ENCODE assay signal across 9 cellular contexts in the genomic region with DNA sequence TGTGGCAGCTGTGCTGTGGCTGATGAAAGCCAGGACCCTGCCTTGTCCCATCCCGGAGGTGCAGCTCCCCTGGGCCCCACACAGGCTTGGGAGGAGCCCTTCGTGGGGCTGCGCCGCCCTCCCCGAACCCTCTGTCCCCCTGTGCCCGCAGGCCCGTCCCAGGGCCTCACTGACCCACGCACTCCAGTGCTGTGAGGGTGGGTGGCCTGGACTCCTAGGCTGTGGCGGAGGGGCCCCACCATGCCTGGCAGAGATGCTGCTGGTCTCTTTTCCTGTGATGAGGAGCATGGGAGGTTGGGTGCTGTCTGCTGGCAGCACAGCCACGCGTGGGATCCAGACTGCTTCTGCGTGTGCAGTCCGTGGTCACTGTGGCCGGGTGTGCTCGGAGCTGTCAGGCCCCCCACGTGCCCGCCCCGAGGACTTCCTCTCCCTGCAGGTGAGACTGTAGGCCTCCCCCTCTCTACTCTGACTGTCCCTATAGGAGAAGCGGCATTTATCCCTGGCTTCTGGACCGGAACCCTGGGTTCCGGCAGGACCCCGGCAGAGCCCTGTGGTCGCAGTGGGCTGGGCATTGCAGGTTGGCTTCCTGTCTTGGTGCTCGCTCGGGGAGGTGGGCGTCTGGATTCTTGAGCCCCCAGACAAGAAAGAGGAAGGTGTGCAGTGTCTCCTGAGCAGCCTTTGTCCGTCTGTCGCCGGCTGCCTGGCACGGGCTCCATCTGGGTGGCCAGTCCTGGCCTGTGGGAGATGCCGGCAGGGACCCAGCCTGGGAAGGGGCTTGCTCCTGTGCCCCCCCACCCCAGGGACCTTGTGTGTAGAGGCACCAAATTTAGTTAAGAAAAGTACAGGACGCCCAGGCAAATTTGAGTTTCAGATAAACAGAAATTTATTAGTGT. TPM values are rescaled to one million over a fixed set of nuclear protein-coding genes. Genes with fewer than 3 reads are reported as not detected.
DNase-seq lines count a peak whose midpoint lies in the region; ATAC-seq and TF ChIP-seq lines count a peak whose summit lies in the region.
"Had no signal": no experiment of that assay in that cellular context is flagged by ENCODE, and none has a peak within 500 bp of the region (broad histone marks: within the 10 kb centered on the region; RNA-seq: fewer than 3 reads in every experiment).

No MANE protein-coding gene starts in this region.

- peak overlapping the region; percentile 81 for H3K4me3 Mint-ChIP-seq in activated CD4-positive, alpha-beta T cell treated with anti-CD3 and anti-CD28 coated beads for 36 hours
- H3K4me3 Mint-ChIP-seq in activated CD8-positive, alpha-beta T cell treated with anti-CD3 and anti-CD28 coated beads for 36 hours, result peak overlapping the region; percentile 87

- in situ Hi-C loops in GM13976 (cut with MboI; ENCODE audit: low sequenced_read_pairs, unreplicated experiment), result no loop called here

- H3K9me3 Mint-ChIP-seq in activated CD4-positive, alpha-beta T cell treated with anti-CD3 and anti-CD28 coated beads for 36 hours (ENCODE audit: low read depth), result no peaks in the 10 kb centered on the region
- H3K9me3 Mint-ChIP-seq in activated CD8-positive, alpha-beta T cell treated with anti-CD3 and anti-CD28 coated beads for 36 hours, result no peaks in the 10 kb centered on the region

- whole genome bisulfite sequencing in stomach, 5 donors, result 57 to 70% (median 67%) methylated on average over 25 to 32 of the region's 32 CpGs

- peaks cover 25% of the 10 kb centered on the region for H3K4me1 Mint-ChIP-seq in activated CD4-positive, alpha-beta T cell treated with anti-CD3 and anti-CD28 coated beads for 36 hours
- peaks cover 21% of the 10 kb centered on the region for H3K4me1 Mint-ChIP-seq in activated CD8-positive, alpha-beta T cell treated with anti-CD3 and anti-CD28 coated beads for 36 hours (ENCODE audit: low read depth)

- POLR2A ChIA-PET in activated CD4-positive, alpha-beta T cell treated with anti-CD3 and anti-CD28 coated beads for 36 hours (lab: Charles Lee), result no interaction called here
- POLR2A ChIA-PET in activated CD8-positive, alpha-beta T cell treated with anti-CD3 and anti-CD28 coated beads for 36 hours (lab: Charles Lee), result interaction anchor here (1.3 to 1.6 kb wide), 5 partner anchors 14 to 59 kb away, joined by 4 to 7 read pairs (median 4); partner anchors contain the start of gene TEX22

- DNase-seq in activated CD4-positive, alpha-beta T cell treated with anti-CD3 and anti-CD28 coated beads for 36 hours, result no peak
- DNase-seq in activated CD4-positive, alpha-beta T cell treated with anti-CD3 and anti-CD28 coated beads for 48 hours, result no peak
- peak; percentile 33 for DNase-seq in activated CD8-positive, alpha-beta T cell treated with anti-CD3 and anti-CD28 coated beads for 36 hours
- DNase-seq in left ventricle myocardium superior, result no peak
- DNase-seq in stomach, result no peak
- no peak for DNase-seq in stimulated activated CD4-positive, alpha-beta T cell treated with anti-CD3 and anti-CD28 coated beads, Interleukin-12 subunit alpha, Interleukin-12 subunit beta, amount 100 ng/mL, for 4 hours
- DNase-seq in GM13976 (ENCODE audit: low spot score), result no peak
- no peak for DNase-seq in EL
- DNase-seq: NCI-H1436 treated with DMSO at 0.1 percent for 48 hours had no signal

- no peak for TF ChIP-seq POLR2A in stomach (IDR thresholded peaks at IDR 0.05)

- H3K4me3 ChIP-seq in stomach, result peak overlapping the region in 3 of 4 donors; percentile 5 to 81 (median 73)

- no peaks in the 10 kb centered on the region for H3K27me3 Mint-ChIP-seq in activated CD4-positive, alpha-beta T cell treated with anti-CD3 and anti-CD28 coated beads for 36 hours
- no peaks in the 10 kb centered on the region for H3K27me3 Mint-ChIP-seq in activated CD8-positive, alpha-beta T cell treated with anti-CD3 and anti-CD28 coated beads for 36 hours

- CTCF ChIA-PET in activated CD4-positive, alpha-beta T cell treated with anti-CD3 and anti-CD28 coated beads for 36 hours (lab: Charles Lee), result interaction anchor here (0.8 kb wide), 1 partner anchor 68 kb away, joined by 3 read pairs; no protein-coding TSS in a partner anchor
- CTCF ChIA-PET in activated CD8-positive, alpha-beta T cell treated with anti-CD3 and anti-CD28 coated beads for 36 hours (lab: Charles Lee), result interaction anchor here (0.9 to 1.6 kb wide), 2 partner anchors 11 to 51 kb away, joined by 3 to 5 read pairs; no protein-coding TSS in a partner anchor

- H3K36me3 Mint-ChIP-seq in activated CD4-positive, alpha-beta T cell treated with anti-CD3 and anti-CD28 coated beads for 36 hours (ENCODE audit: low read depth), result peaks cover 37% of the 10 kb centered on the region
- peaks cover 40% of the 10 kb centered on the region for H3K36me3 Mint-ChIP-seq in activated CD8-positive, alpha-beta T cell treated with anti-CD3 and anti-CD28 coated beads for 36 hours (ENCODE audit: low read depth)

- no peak for TF ChIP-seq EP300 in stomach (IDR thresholded peaks at IDR 0.05)

- H3K27ac Mint-ChIP-seq in activated CD4-positive, alpha-beta T cell treated with anti-CD3 and anti-CD28 coated beads for 36 hours, result peak overlapping the region; percentile 75
- peak overlapping the region; percentile 92 for H3K27ac Mint-ChIP-seq in activated CD8-positive, alpha-beta T cell treated with anti-CD3 and anti-CD28 coated beads for 36 hours

- ATAC-seq in activated CD4-positive, alpha-beta T cell treated with anti-CD3 and anti-CD28 coated beads for 36 hours, result no peak
- ATAC-seq in activated CD8-positive, alpha-beta T cell treated with anti-CD3 and anti-CD28 coated beads for 36 hours, result no peak
- peak; percentile 10 for ATAC-seq in left ventricle myocardium superior

- intact Hi-C loops in activated CD4-positive, alpha-beta T cell treated with anti-CD3 and anti-CD28 coated beads for 36 hours (cut with DNase I, micrococcal nuclease), result loop anchor here in 1 of 2 experiments (5.0 kb wide), 1 partner anchor 50 kb away; the partner anchor contains the start of gene CRIP2
- intact Hi-C loops in activated CD8-positive, alpha-beta T cell treated with anti-CD3 and anti-CD28 coated beads for 36 hours (cut with micrococcal nuclease), result no loop called here
- intact Hi-C loops in left ventricle myocardium superior (cut with micrococcal nuclease) (no loop called here), stomach (cut with DNase I; ENCODE audit: low total_unique reads) (no loop called here)

- H3K36me3 ChIP-seq in stomach, result peaks cover 0 to 24% (median 19%) of the 10 kb centered on the region in 4 donors

- no peak for TF ChIP-seq CTCF in activated CD8-positive, alpha-beta T cell treated with anti-CD3 and anti-CD28 coated beads for 36 hours (IDR thresholded peaks at IDR 0.05)
- no peak for TF ChIP-seq CTCF in stomach (IDR thresholded peaks at IDR 0.05)
- TF ChIP-seq CTCF in GM13976 (IDR thresholded peaks at IDR 0.05; ENCODE audit: borderline replicate concordance, control extremely low read depth, extremely low read depth, insufficient read depth, missing control alignments), result no peak

- peaks cover 0 to under 1% (median 0%) of the 10 kb centered on the region in 4 donors for H3K9me3 ChIP-seq in stomach

- peak overlapping the region in 4 of 5 donors; percentile 67 to 84 (median 76) for H3K27ac ChIP-seq in stomach

- peaks cover 31 to 39% (median 36%) of the 10 kb centered on the region in 4 donors for H3K4me1 ChIP-seq in stomach

- H3K27me3 ChIP-seq in stomach, result no peaks in the 10 kb centered on the region

RNA-seq across cellular contexts. Expression of gene MTA1, which starts 2.3 kb away (rescaled TPM):
- 100 to 1,000 TPM; 136 to 152 TPM for total RNA-seq in activated CD4-positive, alpha-beta T cell treated with anti-CD3 and anti-CD28 coated beads for 36 hours
- 100 to 1,000 TPM; 133 to 140 TPM for total RNA-seq in activated CD8-positive, alpha-beta T cell treated with anti-CD3 and anti-CD28 coated beads for 36 hours
- total RNA-seq in left ventricle myocardium superior (201 TPM), stomach (100 to 1,000 TPM in 2 of 5 donors, 10 to 100 TPM in 3; 49.8 to 183 (median 85.5) TPM)
- 10 to 100 TPM; 24.9 to 57.1 (median 40.3) TPM for polyA plus RNA-seq in stomach

RNA-seq across cellular contexts. Expression of gene TEX22, which starts 23.6 kb away (rescaled TPM):
- total RNA-seq in activated CD4-positive, alpha-beta T cell treated with anti-CD3 and anti-CD28 coated beads for 36 hours, result 1 to 10 TPM; 1.4 to 2.4 TPM
- total RNA-seq in activated CD8-positive, alpha-beta T cell treated with anti-CD3 and anti-CD28 coated beads for 36 hours, result 1 to 10 TPM; 1.2 to 2.2 TPM
- total RNA-seq in left ventricle myocardium superior, result 1.6 TPM
- under 1 TPM in 1 of 5 donors, not detected in 4; 0.18 TPM for total RNA-seq in stomach
- polyA plus RNA-seq in stomach, result under 1 TPM in 1 of 3 donors, not detected in 2; 0.35 TPM

RNA-seq across cellular contexts. Expression of gene CRIP2, which starts 52.7 kb away (rescaled TPM):
- total RNA-seq in activated CD4-positive, alpha-beta T cell treated with anti-CD3 and anti-CD28 coated beads for 36 hours, result 1 to 10 TPM; 1.1 to 1.2 TPM
- total RNA-seq in activated CD8-positive, alpha-beta T cell treated with anti-CD3 and anti-CD28 coated beads for 36 hours, result under 1 TPM in 1 of 2 experiments, not detected in 1; 0.45 TPM
- 1,036 TPM for total RNA-seq in left ventricle myocardium superior
- 100 to 1,000 TPM in 1 of 5 donors, 10 to 100 TPM in 4; 36.0 to 135 (median 72.7) TPM for total RNA-seq in stomach
- polyA plus RNA-seq in stomach, result 100 to 1,000 TPM in 1 of 3 donors, 10 to 100 TPM in 2; 68.5 to 127 (median 94.7) TPM

Comparison
In these comparisons a context has a peak if more than half of its experiments do, and no peak if none do; other contexts are left out.
1. RNA of gene CRIP2, which starts 52.7 kb away (total RNA-seq): 1,036 TPM in left ventricle myocardium superior (single experiment) and 36.0 to 135 TPM in stomach; 1.1 to 1.2 TPM in activated CD4-positive, alpha-beta T cell treated with anti-CD3 and anti-CD28 coated beads for 36 hours and 0.45 TPM in activated CD8-positive, alpha-beta T cell treated with anti-CD3 and anti-CD28 coated beads for 36 hours; every median in the first group is over 10 times any median in the second.